9 cellular contexts compared by ENCODE assay signal in genomic region chr15:79897701-79898113, GRCh38. TPM values are rescaled to one million over a fixed set of nuclear protein-coding genes. Genes with fewer than 3 reads are reported as not detected.
DNase-seq lines count a peak whose midpoint lies in the region; ATAC-seq and TF ChIP-seq lines count a peak whose summit lies in the region.
"Had no signal": no experiment of that assay in that cellular context is flagged by ENCODE, and none has a peak within 500 bp of the region (broad histone marks: within the 10 kb centered on the region; RNA-seq: fewer than 3 reads in every experiment).

No MANE protein-coding gene starts in this region.

- H4K5ac ChIP-seq in mesendoderm (ENCODE audit: low read length): no peak overlapping the region

- DNase-seq in Panc1 (ENCODE audit: low read depth, low spot score) (no peak), retinal pigment epithelial cell (ENCODE audit: low read depth) (no peak), SKM-1 (lab: John Stamatoyannopoulos, UW; ENCODE audit: unreplicated experiment) (no peak), glomerular visceral epithelial cell (ENCODE audit: extremely low spot score) (no peak), mesendoderm (no peak)

- intact Hi-C loops in Panc1 (cut with micrococcal nuclease; ENCODE audit: unreplicated experiment): loop anchor here (2.0 to 5.0 kb wide), 2 partner anchors 95 to 275 kb away; no protein-coding TSS in a partner anchor

- no peaks in the 10 kb centered on the region for H3K27me3 ChIP-seq in Panc1 (ENCODE audit: control insufficient read depth, insufficient read depth, low read length)
- no peaks in the 10 kb centered on the region for H3K27me3 ChIP-seq in ectodermal cell (ENCODE audit: control insufficient read depth, insufficient read depth, low read length, poor library complexity, severe bottlenecking)
- H3K27me3 ChIP-seq in mesendoderm (ENCODE audit: insufficient read depth, low read length, poor library complexity): no peaks in the 10 kb centered on the region
- H3K27me3 ChIP-seq: foreskin keratinocyte had no signal

- H3K36me3 ChIP-seq in Panc1 (ENCODE audit: control insufficient read depth, insufficient read depth, low read length): no peaks in the 10 kb centered on the region; the same call in 1 of the 2 replicates
- H3K36me3 ChIP-seq in ectodermal cell (ENCODE audit: control insufficient read depth, insufficient read depth, low read length): no peaks in the 10 kb centered on the region
- H3K36me3 ChIP-seq in mesendoderm (ENCODE audit: control insufficient read depth, insufficient read depth, low read length): no peaks in the 10 kb centered on the region

- H3K4me3 ChIP-seq in GM08714 (ENCODE audit: low read length) (peak overlapping the region; percentile 84), Panc1 (ENCODE audit: low read depth in 2 of 2, low read length in 2 of 2) (peak overlapping the region; percentile 70 to 82; a peak in 3 of 4 replicates), ectodermal cell (ENCODE audit: insufficient read depth, low read depth, low read length) (peak overlapping the region; percentile 73), retinal pigment epithelial cell (ENCODE audit: low read length) (peak overlapping the region; percentile 81), mesendoderm (ENCODE audit: low read length) (no peak overlapping the region)

- no peak overlapping the region for H4K8ac ChIP-seq in mesendoderm (ENCODE audit: low read depth, low read length)

- H2BK120ac ChIP-seq in mesendoderm (ENCODE audit: low read depth, low read length): no peak overlapping the region

- H3K4ac ChIP-seq in mesendoderm (ENCODE audit: low read depth, low read length): no peak overlapping the region

- ATAC-seq in Panc1: no peak
- ATAC-seq in HG03280 (IDR thresholded peaks at IDR 0.05; ENCODE audit: unreplicated experiment): no peak

- in situ Hi-C loops in Panc1 (cut with HindIII; ENCODE audit: low pct_unique_long_range_greater_than_20kb, low sequenced_read_pairs): no loop called here

- H2BK15ac ChIP-seq in mesendoderm (replicated peaks; ENCODE audit: low read depth): no peak overlapping the region

- no peak overlapping the region for H2AK5ac ChIP-seq in mesendoderm (ENCODE audit: low read length)

- H3K9me3 ChIP-seq in Panc1 (ENCODE audit: control insufficient read depth, insufficient read depth, low read depth, low read length): no peaks in the 10 kb centered on the region
- H3K9me3 ChIP-seq in ectodermal cell (ENCODE audit: control insufficient read depth, low read length): no peaks in the 10 kb centered on the region

- H3K27ac ChIP-seq in Panc1 (ENCODE audit: low read length) (peak overlapping the region; percentile 89), ectodermal cell (ENCODE audit: insufficient read depth, low read depth, low read length, poor library complexity, severe bottlenecking) (no peak overlapping the region), mesendoderm (ENCODE audit: low read depth, low read length) (no peak overlapping the region)

- POLR2A ChIA-PET in Panc1 (lab: Charles Lee): no interaction called here

- CTCF ChIA-PET in Panc1 (lab: Charles Lee): no interaction called here

- no peak overlapping the region for H2BK5ac ChIP-seq in mesendoderm (ENCODE audit: low read length)

- no peak overlapping the region for H3K56ac ChIP-seq in mesendoderm (ENCODE audit: low read length)

- H3K4me1 ChIP-seq in Panc1 (ENCODE audit: control insufficient read depth, insufficient read depth, low read length): peaks cover 31% of the 10 kb centered on the region
- peaks cover 5% of the 10 kb centered on the region for H3K4me1 ChIP-seq in ectodermal cell (ENCODE audit: control insufficient read depth, insufficient read depth, low read length)
- H3K4me1 ChIP-seq in mesendoderm (ENCODE audit: control insufficient read depth, low read depth, low read length): no peaks in the 10 kb centered on the region

- H3K4me2 ChIP-seq in mesendoderm (ENCODE audit: low read length): no peak overlapping the region

- H3K79me1 ChIP-seq in mesendoderm (ENCODE audit: low read length): peaks cover 3% of the 10 kb centered on the region

- peaks cover 3% of the 10 kb centered on the region for H3K79me2 ChIP-seq in mesendoderm (ENCODE audit: control insufficient read depth, insufficient read depth, low read length)

- no peak overlapping the region for H3K18ac ChIP-seq in mesendoderm (ENCODE audit: low read length)

- H3K9ac ChIP-seq in mesendoderm (ENCODE audit: low read length): no peak overlapping the region

- TF ChIP-seq CTCF in Panc1 (IDR thresholded peaks at IDR 0.05) (no peak), retinal pigment epithelial cell (conservative IDR thresholded peaks at IDR 0.05; ENCODE audit: low read depth, low read length) (no peak)

- WGBS in ectodermal cell, 2 experiments: 89 to 93% methylated on average over 6 of the region's 6 CpGs
- no CpG with 5 or more reads among the region's 6 CpGs for WGBS in mesendoderm (ENCODE audit: extremely low coverage, insufficient coverage, low lambda C conversion rate)

- no peak overlapping the region for H3K23ac ChIP-seq in mesendoderm (ENCODE audit: low read length)

- TSS peak; percentile 89 for BruUV-seq in Panc1 (replicated peaks; lab: Mats Ljungman, UMichigan)

RNA-seq across cellular contexts. Expression of gene MTHFS, which starts 0.9 kb away (rescaled TPM):
- total RNA-seq in Panc1 (2021; ENCODE audit: unreplicated experiment): 50.0 TPM
- 48.5 TPM for polyA plus RNA-seq in Panc1 (2012; ENCODE audit: insufficient read length)
- 29.8 TPM for polyA plus RNA-seq in ectodermal cell (2013, experiment 1 of 4)
- 30.7 TPM for polyA plus RNA-seq in ectodermal cell (2013, experiment 2 of 4)
- polyA plus RNA-seq in ectodermal cell (2013, experiment 3 of 4): 30.4 TPM
- 41.5 TPM for polyA plus RNA-seq in ectodermal cell (2013, experiment 4 of 4)
- 36.4 TPM for polyA plus RNA-seq in mesendoderm (2013, experiment 1 of 2)
- polyA plus RNA-seq in mesendoderm (2013, experiment 2 of 2): 36.8 TPM
